17 cellular contexts compared by ENCODE assay signal in genomic region chr12:18400186-18400585, GRCh38.
A peak's percentile ranks its signal among the peaks of the same experiment; 100 is the strongest.
DNase-seq lines count a peak whose midpoint lies in the region; TF ChIP-seq lines count a peak whose summit lies in the region.
"Had no signal": no experiment of that assay in that cellular context is flagged by ENCODE, and none has a peak within 500 bp of the region (broad histone marks: within the 10 kb centered on the region; RNA-seq: fewer than 3 reads in every experiment).

No MANE protein-coding gene starts in this region.

- no peak for TF ChIP-seq POLR2A in uterus (IDR thresholded peaks at IDR 0.05)

- H3K9me3 Mint-ChIP-seq in MCF 10A (ENCODE audit: unreplicated experiment): no peaks in the 10 kb centered on the region
- H3K9me3 Mint-ChIP-seq in neural progenitor cell: peaks cover 2% of the 10 kb centered on the region

- no peaks in the 10 kb centered on the region for H3K79me2 ChIP-seq in mammary epithelial cell (ENCODE audit: insufficient read depth, low read length)
- no peaks in the 10 kb centered on the region for H3K79me2 ChIP-seq in neural progenitor cell (ENCODE audit: low read depth)

- no peaks in the 10 kb centered on the region for H3F3A ChIP-seq in neural progenitor cell (ENCODE audit: low read depth)

- BruUV-seq in MCF 10A (replicated peaks; lab: Mats Ljungman, UMichigan) (no TSS peak), mammary epithelial cell (replicated peaks; lab: Mats Ljungman, UMichigan) (no TSS peak)

- 100% methylated on average over 1 of the region's 1 CpG for WGBS in mammary epithelial cell (ENCODE audit: low coverage, missing lambda C conversion rate)

- H3K27me3 ChIP-seq in mammary epithelial cell (ENCODE audit: insufficient read depth, low read length) (no peaks in the 10 kb centered on the region), uterus (no peaks in the 10 kb centered on the region), neural progenitor cell (no peaks in the 10 kb centered on the region)

- in situ Hi-C loops in mammary epithelial cell (cut with MboI; ENCODE audit: low sequenced_read_pairs in 2 of 2): no loop called here

- H3K27ac ChIP-seq in mammary epithelial cell (ENCODE audit: insufficient read depth, low read depth, low read length) (no peak overlapping the region), uterus (peak overlapping the region; percentile 35 to 46), neural progenitor cell (no peak overlapping the region)

- H4K20me1 ChIP-seq in mammary epithelial cell (ENCODE audit: insufficient read depth, low read length) (no peaks in the 10 kb centered on the region), neural progenitor cell (ENCODE audit: low read depth) (no peaks in the 10 kb centered on the region)

- POLR2A ChIA-PET in MCF 10A (lab: Yijun Ruan, JAX): interaction anchor here (0.6 to 0.7 kb wide), 2 partner anchors 303 to 1268 kb away, joined by 3 read pairs; no protein-coding TSS in a partner anchor

- H3K9ac ChIP-seq in mammary epithelial cell (ENCODE audit: insufficient read depth, low read length) (no peak overlapping the region), neural progenitor cell (no peak overlapping the region)

- intact Hi-C loops in MCF 10A (cut with micrococcal nuclease) (no loop called here), mammary epithelial cell (cut with micrococcal nuclease) (no loop called here), uterus (cut with DNase I; ENCODE audit: low total_unique reads) (no loop called here)

- CTCF ChIA-PET in MCF 10A (lab: Yijun Ruan, JAX): interaction anchor here (1.0 to 1.6 kb wide), 3 partner anchors 11 to 782 kb away, joined by 3 to 5 read pairs (median 5); no protein-coding TSS in a partner anchor
- CTCF ChIA-PET in mammary epithelial cell (lab: Charles Lee; ENCODE audit: low non-redundant PET): no interaction called here

- H3K36me3 ChIP-seq in mammary epithelial cell (ENCODE audit: insufficient read depth, low read length): peaks cover 2% of the 10 kb centered on the region
- H3K36me3 ChIP-seq in uterus: no peaks in the 10 kb centered on the region
- no peaks in the 10 kb centered on the region for H3K36me3 ChIP-seq in neural progenitor cell
- H3K36me3 ChIP-seq: HAP-1 had no signal

- H2AFZ ChIP-seq in mammary epithelial cell (ENCODE audit: low read depth, low read length) (no peak overlapping the region), neural progenitor cell (replicated peaks) (no peak overlapping the region)

- H3K27me3 Mint-ChIP-seq in MCF 10A (ENCODE audit: insufficient read depth, unreplicated experiment) (no peaks in the 10 kb centered on the region), neural progenitor cell (ENCODE audit: insufficient read depth, low read depth) (no peaks in the 10 kb centered on the region)

- H3K9me3 ChIP-seq in mammary epithelial cell (replicated peaks; ENCODE audit: insufficient read depth, low read length): no peaks in the 10 kb centered on the region
- H3K9me3 ChIP-seq in uterus: no peaks in the 10 kb centered on the region
- H3K9me3 ChIP-seq in neural progenitor cell (ENCODE audit: low read depth): no peaks in the 10 kb centered on the region
- H3K9me3 ChIP-seq: Caco-2, HAP-1 had no signal

- H3K27ac Mint-ChIP-seq in MCF 10A (ENCODE audit: low read depth, unreplicated experiment) (no peak overlapping the region), neural progenitor cell (no peak overlapping the region)
- H3K27ac Mint-ChIP-seq: CD14-positive monocyte had no signal

- dilution Hi-C loops in mammary epithelial cell (cut with HindIII; ENCODE audit: low sequenced_read_pairs): no loop called here

- peak; percentile 16 for DNase-seq in MCF 10A (ENCODE audit: unreplicated experiment)
- DNase-seq in mammary epithelial cell: no peak
- peak; percentile 33 for DNase-seq in brain pericyte (ENCODE audit: low read depth, low spot score)
- DNase-seq in glomerular visceral epithelial cell (ENCODE audit: extremely low spot score): peak; percentile 20
- peak in 1 of 2 donors; percentile 28 for DNase-seq in uterus
- DNase-seq in neural progenitor cell (ENCODE audit: low spot score): no peak
- no peak for DNase-seq in AG20443 (ENCODE audit: low spot score)
- no peak for DNase-seq in stimulated activated CD8-positive, alpha-beta memory T cell treated with anti-CD3 and anti-CD28 coated beads, Interleukin-4, amount 100 ng/mL, for 48 hours
- DNase-seq: 8988T, Caco-2, Kasumi-1, NCI-H1436, NCI-H2029 treated with DMSO at 0.1 percent for 48 hours, NCI-H2227 treated with DMSO at 0.1 percent for 48 hours, NCI-H69 had no signal

- peaks cover 11% of the 10 kb centered on the region for H3K36me3 Mint-ChIP-seq in MCF 10A (ENCODE audit: insufficient read depth, unreplicated experiment)
- no peaks in the 10 kb centered on the region for H3K36me3 Mint-ChIP-seq in neural progenitor cell
- H3K36me3 Mint-ChIP-seq: CD14-positive monocyte had no signal

- TF ChIP-seq CTCF in MCF 10A (IDR thresholded peaks at IDR 0.05; ENCODE audit: unreplicated experiment): no peak
- TF ChIP-seq CTCF in mammary epithelial cell (conservative IDR thresholded peaks at IDR 0.05 in 1 of 2, IDR thresholded peaks at IDR 0.05 in 1 of 2; ENCODE audit: extremely low read depth in 1 of 2, insufficient read depth in 1 of 2, low read depth in 1 of 2, low read length in 2 of 2): no peak
- TF ChIP-seq CTCF in uterus (IDR thresholded peaks at IDR 0.05): no peak
- TF ChIP-seq CTCF in neural progenitor cell (IDR thresholded peaks at IDR 0.05): no peak

- no peak overlapping the region for H3K4me3 Mint-ChIP-seq in MCF 10A (ENCODE audit: unreplicated experiment)
- no peak overlapping the region for H3K4me3 Mint-ChIP-seq in neural progenitor cell
- H3K4me3 Mint-ChIP-seq: CD14-positive monocyte had no signal

- H3K4me1 ChIP-seq in mammary epithelial cell (ENCODE audit: insufficient read depth, low read length) (no peaks in the 10 kb centered on the region), uterus (peaks cover 0 to 18% of the 10 kb centered on the region in 2 donors), neural progenitor cell (no peaks in the 10 kb centered on the region)
- H3K4me1 ChIP-seq: Caco-2 had no signal

- H3K4me2 ChIP-seq in mammary epithelial cell (ENCODE audit: insufficient read depth, low read depth, low read length) (no peak overlapping the region), neural progenitor cell (no peak overlapping the region)

- H3K4me3 ChIP-seq in mammary epithelial cell (replicated peaks in 1 of 3; ENCODE audit: insufficient read depth in 1 of 3, low read depth in 2 of 3, low read length in 3 of 3): no peak overlapping the region
- H3K4me3 ChIP-seq in uterus: no peak overlapping the region
- no peak overlapping the region for H3K4me3 ChIP-seq in neural progenitor cell
- H3K4me3 ChIP-seq: HAP-1 had no signal

- H3K4me1 Mint-ChIP-seq in MCF 10A (ENCODE audit: insufficient read depth, unreplicated experiment): no peaks in the 10 kb centered on the region
- H3K4me1 Mint-ChIP-seq in neural progenitor cell: no peaks in the 10 kb centered on the region
- H3K4me1 Mint-ChIP-seq: CD14-positive monocyte had no signal

Comparison
In these comparisons a context has a peak if more than half of its experiments do, and no peak if none do; other contexts are left out.
1. DNase-seq: peak in MCF 10A (single experiment), brain pericyte (single experiment) and glomerular visceral epithelial cell (single experiment); none in mammary epithelial cell (single experiment), neural progenitor cell (single experiment), AG20443 (single experiment) and stimulated activated CD8-positive, alpha-beta memory T cell treated with anti-CD3 and anti-CD28 coated beads, Interleukin-4, amount 100 ng/mL, for 48 hours (single experiment).
2. H3K27ac ChIP-seq: peak in uterus (2 of 2); none in mammary epithelial cell (single experiment) and neural progenitor cell (single experiment).